Comparison of ENCODE assay signal across 9 cellular contexts in the genomic region with DNA sequence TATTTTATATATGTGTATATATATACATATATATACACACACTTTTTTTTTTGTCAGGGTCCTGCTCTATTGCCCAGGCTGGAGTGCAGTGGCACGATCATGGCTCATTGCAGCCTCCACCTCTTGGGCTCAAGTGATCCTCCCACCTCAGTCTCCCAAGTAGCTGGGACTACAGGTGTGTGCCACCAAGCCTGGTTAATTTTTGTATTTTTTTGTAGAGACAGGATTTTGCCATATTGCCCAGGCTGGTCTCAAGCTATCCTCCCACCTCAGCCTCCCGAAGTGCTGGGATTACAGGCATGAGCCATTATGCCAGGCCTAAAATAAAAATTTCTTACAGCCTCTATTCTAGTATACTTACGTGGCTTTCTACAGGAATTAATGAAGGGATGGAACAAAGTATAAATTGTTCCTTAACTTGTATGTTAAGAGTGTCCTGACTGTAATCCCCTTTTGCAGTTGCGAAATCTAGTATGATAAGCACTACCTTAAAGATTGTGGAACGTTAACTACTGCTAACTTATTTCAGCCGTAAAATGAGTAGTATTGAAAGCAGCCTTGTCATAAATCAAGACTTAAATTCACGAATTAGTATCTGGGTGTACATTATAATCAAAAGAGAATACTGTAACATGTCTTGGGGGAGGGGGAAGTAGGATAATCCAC. TPM values are rescaled to one million over a fixed set of nuclear protein-coding genes. Genes with fewer than 3 reads are reported as not detected.
A peak's percentile ranks its signal among the peaks of the same experiment; 100 is the strongest.
DNase-seq lines count a peak whose midpoint lies in the region; ATAC-seq and TF ChIP-seq lines count a peak whose summit lies in the region.
"Had no signal": no experiment of that assay in that cellular context is flagged by ENCODE, and none has a peak within 500 bp of the region (broad histone marks: within the 10 kb centered on the region; RNA-seq: fewer than 3 reads in every experiment).

No MANE protein-coding gene starts in this region.

- H3K9me3 Mint-ChIP-seq in activated CD8-positive, alpha-beta memory T cell treated with anti-CD3 and anti-CD28 coated beads, Interleukin-2, amount 10 ng/mL, durations not matched to agents 7 days and 5 days (ENCODE audit: low read depth), result no peaks in the 10 kb centered on the region
- H3K9me3 Mint-ChIP-seq in activated CD4-positive, alpha-beta memory T cell treated with anti-CD3 and anti-CD28 coated beads, Interleukin-2, amount 10 ng/mL, durations not matched to agents 7 days and 5 days, result no peaks in the 10 kb centered on the region
- peaks cover 4% of the 10 kb centered on the region for H3K9me3 Mint-ChIP-seq in glutamatergic neuron (ENCODE audit: unreplicated experiment)

- peak overlapping the region; percentile 93 for H3K4me3 Mint-ChIP-seq in activated CD8-positive, alpha-beta memory T cell treated with anti-CD3 and anti-CD28 coated beads, Interleukin-2, amount 10 ng/mL, durations not matched to agents 7 days and 5 days
- peak overlapping the region; percentile 94 for H3K4me3 Mint-ChIP-seq in activated CD4-positive, alpha-beta memory T cell treated with anti-CD3 and anti-CD28 coated beads, Interleukin-2, amount 10 ng/mL, durations not matched to agents 7 days and 5 days
- H3K4me3 Mint-ChIP-seq in glutamatergic neuron (ENCODE audit: unreplicated experiment), result peak overlapping the region; percentile 96

- no peaks in the 10 kb centered on the region for H3K27me3 ChIP-seq in stomach

- H3K36me3 Mint-ChIP-seq in activated CD8-positive, alpha-beta memory T cell treated with anti-CD3 and anti-CD28 coated beads, Interleukin-2, amount 10 ng/mL, durations not matched to agents 7 days and 5 days, result peaks cover 2% of the 10 kb centered on the region
- peaks cover 7% of the 10 kb centered on the region for H3K36me3 Mint-ChIP-seq in activated CD4-positive, alpha-beta memory T cell treated with anti-CD3 and anti-CD28 coated beads, Interleukin-2, amount 10 ng/mL, durations not matched to agents 7 days and 5 days (ENCODE audit: low read depth)
- H3K36me3 Mint-ChIP-seq in glutamatergic neuron (ENCODE audit: unreplicated experiment), result peaks cover 3% of the 10 kb centered on the region

- no peak for ATAC-seq in activated CD8-positive, alpha-beta memory T cell treated with anti-CD3 and anti-CD28 coated beads, Interleukin-2, amount 10 ng/mL, durations not matched to agents 7 days and 5 days
- ATAC-seq in HG03280 (IDR thresholded peaks at IDR 0.05; ENCODE audit: unreplicated experiment) (no peak), GM21619 (IDR thresholded peaks at IDR 0.05; ENCODE audit: unreplicated experiment) (no peak)

- peak overlapping the region in 4 of 5 donors; percentile 90 to 96 (median 92) for H3K27ac ChIP-seq in stomach

- peak overlapping the region in 3 of 4 donors; percentile 80 to 92 (median 90) for H3K4me3 ChIP-seq in stomach

- TF ChIP-seq CTCF in glutamatergic neuron (IDR thresholded peaks at IDR 0.05; ENCODE audit: partially characterized antibody, unreplicated experiment) (no peak), stomach (IDR thresholded peaks at IDR 0.05) (no peak)

- DNase-seq in activated CD8-positive, alpha-beta memory T cell treated with anti-CD3 and anti-CD28 coated beads, Interleukin-2, amount 10 ng/mL, durations not matched to agents 7 days and 5 days, result no peak
- DNase-seq in activated CD8-positive, alpha-beta memory T cell treated with anti-CD3 and anti-CD28 coated beads, Interleukin-2, amount 50 U/mL, for 48 hours, result no peak
- DNase-seq in activated CD4-positive, alpha-beta memory T cell treated with anti-CD3 and anti-CD28 coated beads, Interleukin-2, amount 10 ng/mL, durations not matched to agents 7 days and 5 days, result no peak
- DNase-seq in glutamatergic neuron, result no peak
- no peak for DNase-seq in stomach
- DNase-seq in A172 (ENCODE audit: low spot score), result no peak
- DNase-seq: effector CD8-positive, alpha-beta T cell had no signal

- no peak for TF ChIP-seq POLR2A in stomach (IDR thresholded peaks at IDR 0.05)

- peaks cover 22% of the 10 kb centered on the region for H3K4me1 Mint-ChIP-seq in activated CD8-positive, alpha-beta memory T cell treated with anti-CD3 and anti-CD28 coated beads, Interleukin-2, amount 10 ng/mL, durations not matched to agents 7 days and 5 days
- H3K4me1 Mint-ChIP-seq in activated CD4-positive, alpha-beta memory T cell treated with anti-CD3 and anti-CD28 coated beads, Interleukin-2, amount 10 ng/mL, durations not matched to agents 7 days and 5 days, result peaks cover 17% of the 10 kb centered on the region
- peaks cover 6% of the 10 kb centered on the region for H3K4me1 Mint-ChIP-seq in glutamatergic neuron (ENCODE audit: low read depth, unreplicated experiment)

- H3K27me3 Mint-ChIP-seq in activated CD8-positive, alpha-beta memory T cell treated with anti-CD3 and anti-CD28 coated beads, Interleukin-2, amount 10 ng/mL, durations not matched to agents 7 days and 5 days, result no peaks in the 10 kb centered on the region
- peaks cover 3% of the 10 kb centered on the region for H3K27me3 Mint-ChIP-seq in activated CD4-positive, alpha-beta memory T cell treated with anti-CD3 and anti-CD28 coated beads, Interleukin-2, amount 10 ng/mL, durations not matched to agents 7 days and 5 days
- H3K27me3 Mint-ChIP-seq in glutamatergic neuron (ENCODE audit: unreplicated experiment), result no peaks in the 10 kb centered on the region

- POLR2A ChIA-PET in activated CD4-positive, alpha-beta memory T cell treated with anti-CD3 and anti-CD28 coated beads, Interleukin-2, amount 10 ng/mL, durations not matched to agents 7 days and 5 days (lab: Charles Lee), result interaction anchor here (1.5 to 3.1 kb wide), 2 partner anchors 9 to 132 kb away, joined by 5 to 19 read pairs; no protein-coding TSS in a partner anchor

- CTCF ChIA-PET in activated CD8-positive, alpha-beta memory T cell treated with anti-CD3 and anti-CD28 coated beads, Interleukin-2, amount 10 ng/mL, durations not matched to agents 7 days and 5 days (lab: Charles Lee), result interaction anchor here (1.0 to 3.6 kb wide), 4 partner anchors 14 to 242 kb away, joined by 3 to 41 read pairs (median 4); no protein-coding TSS in a partner anchor
- CTCF ChIA-PET in activated CD4-positive, alpha-beta memory T cell treated with anti-CD3 and anti-CD28 coated beads, Interleukin-2, amount 10 ng/mL, durations not matched to agents 7 days and 5 days (lab: Charles Lee), result interaction anchor here (0.6 to 3.6 kb wide), 7 partner anchors 8 to 244 kb away, joined by 3 to 34 read pairs (median 8); a partner anchor contains a TSS

- 43 to 53% (median 48%) methylated on average over 7 of the region's 7 CpGs for WGBS in stomach, 5 donors

- H3K9me3 ChIP-seq in stomach, result no peaks in the 10 kb centered on the region

- peaks cover 8 to 48% (median 29%) of the 10 kb centered on the region in 4 donors for H3K4me1 ChIP-seq in stomach

- H3K27ac Mint-ChIP-seq in activated CD8-positive, alpha-beta memory T cell treated with anti-CD3 and anti-CD28 coated beads, Interleukin-2, amount 10 ng/mL, durations not matched to agents 7 days and 5 days, result peak overlapping the region; percentile 36
- H3K27ac Mint-ChIP-seq in activated CD4-positive, alpha-beta memory T cell treated with anti-CD3 and anti-CD28 coated beads, Interleukin-2, amount 10 ng/mL, durations not matched to agents 7 days and 5 days, result peak overlapping the region; percentile 83
- H3K27ac Mint-ChIP-seq in glutamatergic neuron (ENCODE audit: unreplicated experiment), result no peak overlapping the region

- H3K36me3 ChIP-seq in stomach, result no peaks in the 10 kb centered on the region

- no peak for TF ChIP-seq EP300 in stomach (IDR thresholded peaks at IDR 0.05)

- intact Hi-C loops in stomach (cut with DNase I; ENCODE audit: low total_unique reads), result no loop called here

RNA-seq across cellular contexts. Expression of a gene that starts 2.1 kb away (rescaled TPM):
- 10 to 100 TPM in 1 of 2 experiments, 1 to 10 TPM in 1; 9.1 to 10.9 TPM for total RNA-seq in activated CD8-positive, alpha-beta memory T cell treated with anti-CD3 and anti-CD28 coated beads, Interleukin-2, amount 10 ng/mL, durations not matched to agents 7 days and 5 days
- total RNA-seq in activated CD4-positive, alpha-beta memory T cell treated with anti-CD3 and anti-CD28 coated beads, Interleukin-2, amount 10 ng/mL, durations not matched to agents 7 days and 5 days, result 10 to 100 TPM; 12.4 to 12.8 TPM
- total RNA-seq in glutamatergic neuron (ENCODE audit: unreplicated experiment) (12.3 TPM), stomach (10 to 100 TPM in 3 of 5 donors, 1 to 10 TPM in 2; 1.2 to 19.2 (median 11.4) TPM)
- polyA plus RNA-seq in stomach, result 1 to 10 TPM; 2.2 to 3.8 (median 2.3) TPM
- 6.9 and 7.7 TPM in 2 replicates for total RNA-seq in A172 (2014; rRNA removed; shearing (Covaris generic))

RNA-seq across cellular contexts. Expression of a gene that starts 59.9 kb away (rescaled TPM):
- total RNA-seq in activated CD8-positive, alpha-beta memory T cell treated with anti-CD3 and anti-CD28 coated beads, Interleukin-2, amount 10 ng/mL, durations not matched to agents 7 days and 5 days, result under 1 TPM; 0.32 to 0.40 TPM
- total RNA-seq in activated CD4-positive, alpha-beta memory T cell treated with anti-CD3 and anti-CD28 coated beads, Interleukin-2, amount 10 ng/mL, durations not matched to agents 7 days and 5 days, result under 1 TPM; 0.08 to 0.28 TPM
- 0.39 TPM for total RNA-seq in glutamatergic neuron (ENCODE audit: unreplicated experiment)
- 1 to 10 TPM in 1 of 5 donors, under 1 TPM in 2, not detected in 2; 0.29 to 5.0 (median 0.89) TPM for total RNA-seq in stomach
- under 1 TPM; 0.23 to 0.56 (median 0.31) TPM for polyA plus RNA-seq in stomach
- 0.14 and 0.34 TPM in 2 replicates for total RNA-seq in A172 (2014; rRNA removed; shearing (Covaris generic))
